Comparison of ENCODE assay signal across 16 cellular contexts in the genomic region with DNA sequence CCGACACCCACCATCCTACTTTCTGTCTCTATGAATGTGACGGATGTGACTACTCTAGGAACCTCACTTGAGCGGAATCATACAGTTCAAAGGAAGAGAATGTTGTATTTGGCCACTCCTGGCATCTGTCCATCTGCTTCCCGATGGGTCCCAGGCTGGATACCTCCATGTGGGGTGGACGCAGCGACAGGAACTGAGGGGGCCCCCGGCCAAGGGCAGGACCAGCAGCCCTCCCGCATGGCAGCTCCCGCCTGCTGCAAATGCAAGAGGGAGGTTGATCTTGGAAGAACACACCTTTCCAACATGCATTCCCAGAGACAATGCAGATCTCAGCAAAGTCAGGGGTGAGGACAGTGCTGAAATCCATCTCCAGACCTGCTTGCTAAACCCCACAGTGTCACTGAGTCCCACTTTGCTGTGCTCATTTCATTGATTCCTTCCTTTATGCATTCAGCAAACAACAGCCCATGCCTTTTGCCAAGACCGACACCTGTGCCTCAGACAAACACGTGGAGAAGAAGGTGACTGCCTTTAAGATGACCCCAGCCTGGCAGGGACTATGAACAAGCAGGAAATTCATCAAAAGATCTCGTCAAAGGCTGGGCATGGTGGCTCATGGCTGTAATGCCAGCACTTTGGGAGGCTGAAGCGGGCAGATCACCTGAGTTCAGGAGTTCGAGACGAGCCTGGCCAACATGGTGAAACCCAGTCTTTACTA.
A peak's percentile ranks its signal among the peaks of the same experiment; 100 is the strongest.
DNase-seq lines count a peak whose midpoint lies in the region; ATAC-seq and TF ChIP-seq lines count a peak whose summit lies in the region.
"Had no signal": no experiment of that assay in that cellular context is flagged by ENCODE, and none has a peak within 500 bp of the region (broad histone marks: within the 10 kb centered on the region; RNA-seq: fewer than 3 reads in every experiment).

No MANE protein-coding gene starts in this region.

- H3K27me3 Mint-ChIP-seq in H9 (ENCODE audit: low read depth) (peaks cover 4% of the 10 kb centered on the region), WTC11 (ENCODE audit: low read depth) (no peaks in the 10 kb centered on the region), neural progenitor cell (ENCODE audit: insufficient read depth, low read depth) (peaks cover 7% of the 10 kb centered on the region)

- H3K4me1 ChIP-seq in H9 (ENCODE audit: insufficient read depth, low read length) (peaks cover 40% of the 10 kb centered on the region), neural progenitor cell (peaks cover 34% of the 10 kb centered on the region), prostate gland (replicated peaks) (no peaks in the 10 kb centered on the region)

- H3K4ac ChIP-seq in H9 (ENCODE audit: low read depth, low read length): no peak overlapping the region

- ATAC-seq in WTC11: no peak
- ATAC-seq in GM18907 (IDR thresholded peaks at IDR 0.05; ENCODE audit: unreplicated experiment): no peak
- ATAC-seq: A549, HepG2 had no signal

- H3K27me3 ChIP-seq in H9 (ENCODE audit: insufficient read depth, low read length) (no peaks in the 10 kb centered on the region), neural progenitor cell (peaks cover 6% of the 10 kb centered on the region), prostate gland (replicated peaks; ENCODE audit: insufficient read depth) (no peaks in the 10 kb centered on the region), brain microvascular endothelial cell (replicated peaks) (no peaks in the 10 kb centered on the region)
- H3K27me3 ChIP-seq: BE2C had no signal

- H3K18ac ChIP-seq in H9 (ENCODE audit: insufficient read length, low read depth, low read length): peak overlapping the region; percentile 29

- CTCF ChIA-PET in WTC11 (lab: Charles Lee): interaction anchor here (0.9 to 1.8 kb wide), 3 partner anchors 18 to 467 kb away, joined by 3 to 16 read pairs (median 3); no protein-coding TSS in a partner anchor

- H3K27ac ChIP-seq in H9 (ENCODE audit: insufficient read length, low read depth, low read length) (no peak overlapping the region), neural progenitor cell (no peak overlapping the region), prostate gland (no peak overlapping the region), brain microvascular endothelial cell (no peak overlapping the region)
- H3K27ac ChIP-seq: C4-2B had no signal

- H3K23me2 ChIP-seq in H9 (ENCODE audit: insufficient read length, low read depth, low read length, poor library complexity, severe bottlenecking): no peaks in the 10 kb centered on the region

- H3T11ph ChIP-seq in H9 (ENCODE audit: low read length): no peak overlapping the region

- no peak for DNase-seq in H9
- DNase-seq in LNCaP clone FGC (ENCODE audit: low read depth): peak; percentile 6
- no peak for DNase-seq in WTC11 (ENCODE audit: low spot score)
- no peak for DNase-seq in neural progenitor cell (ENCODE audit: low spot score)
- DNase-seq in iPS-NIHi7 (ENCODE audit: extremely low spot score): no peak
- no peak for DNase-seq in prostate gland (ENCODE audit: low spot score)
- no peak for DNase-seq in brain microvascular endothelial cell
- DNase-seq: BE2C; CD4-positive, alpha-beta memory T cell; DMS153; DND-41; GDM1 had no signal

- H3K4me3 Mint-ChIP-seq in H9: peak overlapping the region in 1 of 2 experiments; percentile 31; a peak in 1 of 5 replicates
- no peak overlapping the region for H3K4me3 Mint-ChIP-seq in WTC11
- no peak overlapping the region for H3K4me3 Mint-ChIP-seq in neural progenitor cell
- H3K4me3 Mint-ChIP-seq: CD4-positive, alpha-beta memory T cell had no signal

- no peak overlapping the region for H4K8ac ChIP-seq in H9 (replicated peaks; ENCODE audit: insufficient read length, low read depth, low read length)

- H3F3A ChIP-seq in neural progenitor cell (ENCODE audit: low read depth): peaks cover 22% of the 10 kb centered on the region

- intact Hi-C loops in prostate gland (cut with DNase I): no loop called here

- H2AK5ac ChIP-seq in H9 (ENCODE audit: insufficient read length, low read length): no peak overlapping the region

- H3K9ac ChIP-seq in H9 (ENCODE audit: extremely low read depth, insufficient read length, low read length) (no peak overlapping the region), neural progenitor cell (no peak overlapping the region)

- H3K27ac Mint-ChIP-seq in H9: peak overlapping the region in 2 of 3 experiments; percentile 71 to 84; a peak in 4 of 7 replicates
- H3K27ac Mint-ChIP-seq in WTC11: peak overlapping the region; percentile 87
- peak overlapping the region; percentile 68 for H3K27ac Mint-ChIP-seq in neural progenitor cell
- H3K27ac Mint-ChIP-seq: CD4-positive, alpha-beta memory T cell had no signal

- H2BK5ac ChIP-seq in H9 (ENCODE audit: insufficient read length, low read length): no peak overlapping the region

- H2AFZ ChIP-seq in H9 (ENCODE audit: low read length): no peak overlapping the region
- no peak overlapping the region for H2AFZ ChIP-seq in neural progenitor cell (replicated peaks)

- H3K36me3 ChIP-seq in neural progenitor cell (no peaks in the 10 kb centered on the region), prostate gland (no peaks in the 10 kb centered on the region), brain microvascular endothelial cell (replicated peaks) (no peaks in the 10 kb centered on the region)
- H3K36me3 ChIP-seq: BE2C had no signal

- in situ Hi-C loops in brain microvascular endothelial cell (cut with HindIII; ENCODE audit: low pct_ligation_motif_present, low sequenced_read_pairs): no loop called here

- no peak overlapping the region for H4K91ac ChIP-seq in H9 (ENCODE audit: insufficient read length, low read depth, low read length)

- no peak overlapping the region for H2BK120ac ChIP-seq in H9 (ENCODE audit: low read depth, low read length, poor library complexity, severe bottlenecking)

- H4K20me1 ChIP-seq in H9 (ENCODE audit: control insufficient read depth, insufficient read depth, insufficient read length) (no peaks in the 10 kb centered on the region), neural progenitor cell (ENCODE audit: low read depth) (peaks cover 40% of the 10 kb centered on the region)

- no peak overlapping the region for H2BK15ac ChIP-seq in H9 (ENCODE audit: low read depth, low read length)

- no peak for TF ChIP-seq POLR2A in prostate gland (IDR thresholded peaks at IDR 0.05)

- H3K79me2 ChIP-seq in H9 (ENCODE audit: insufficient read depth, low read length): no peaks in the 10 kb centered on the region; the same call in 1 of the 2 replicates
- no peaks in the 10 kb centered on the region for H3K79me2 ChIP-seq in neural progenitor cell (ENCODE audit: low read depth)

- H3K4me3 ChIP-seq in LNCaP clone FGC (ENCODE audit: low read depth, low read length): no peak overlapping the region
- no peak overlapping the region for H3K4me3 ChIP-seq in neural progenitor cell
- H3K4me3 ChIP-seq in prostate gland: no peak overlapping the region
- no peak overlapping the region for H3K4me3 ChIP-seq in brain microvascular endothelial cell (ENCODE audit: low read depth, low read length)
- H3K4me3 ChIP-seq: A549 had no signal

- H3K14ac ChIP-seq in H9 (ENCODE audit: insufficient read depth, low read length): 0 out of 2 replicates have a peak overlapping the region, but pooled peaks have one; percentile 25

- TF ChIP-seq CTCF in H9 (conservative IDR thresholded peaks at IDR 0.05) (no peak), LNCaP clone FGC (IDR thresholded peaks at IDR 0.05; ENCODE audit: control insufficient read depth, extremely low read depth, insufficient read depth) (no peak), WTC11 (IDR thresholded peaks at IDR 0.05) (no peak), neural progenitor cell (IDR thresholded peaks at IDR 0.05) (no peak), prostate gland (IDR thresholded peaks at IDR 0.05) (no peak), brain microvascular endothelial cell (IDR thresholded peaks at IDR 0.05; ENCODE audit: low read depth, low read length, missing control alignments) (no peak)

- no peak overlapping the region for H2BK20ac ChIP-seq in H9 (ENCODE audit: low read depth, low read length, poor library complexity, severe bottlenecking)

- peaks cover 73 to 78% of the 10 kb centered on the region in 2 experiments for H3K4me1 Mint-ChIP-seq in H9
- H3K4me1 Mint-ChIP-seq in WTC11: peaks cover 90% of the 10 kb centered on the region
- peaks cover 33% of the 10 kb centered on the region for H3K4me1 Mint-ChIP-seq in neural progenitor cell
- H3K4me1 Mint-ChIP-seq: CD4-positive, alpha-beta memory T cell had no signal

- H3K79me1 ChIP-seq in H9 (ENCODE audit: insufficient read depth, low read depth, low read length, poor library complexity, severe bottlenecking): no peaks in the 10 kb centered on the region

- H3K4me2 ChIP-seq in H9 (ENCODE audit: insufficient read depth, insufficient read length, low read length): no peak overlapping the region
- H3K4me2 ChIP-seq in neural progenitor cell: no peak overlapping the region
- H3K4me2 ChIP-seq: A549 had no signal

- WGBS in H9 (ENCODE audit: extremely low coverage, insufficient read length, low lambda C conversion rate): no CpG with 5 or more reads among the region's 15 CpGs
- WGBS in prostate gland: 62% methylated on average over 15 of the region's 15 CpGs

- H3K23ac ChIP-seq in H9 (ENCODE audit: insufficient read length, low read depth, low read length): no peak overlapping the region

- H2BK12ac ChIP-seq in H9 (ENCODE audit: insufficient read length, low read depth, low read length): no peak overlapping the region

- no peak overlapping the region for H4K5ac ChIP-seq in H9 (ENCODE audit: insufficient read length, low read depth, low read length)

- POLR2A ChIA-PET in WTC11 (lab: Charles Lee): no interaction called here

- H3K36me3 Mint-ChIP-seq in H9 (ENCODE audit: insufficient read depth in 1 of 3, low read depth in 3 of 3) (peaks cover 0 to 6% (median 0%) of the 10 kb centered on the region in 3 experiments; a peak in 2 of 7 replicates), WTC11 (no peaks in the 10 kb centered on the region), neural progenitor cell (no peaks in the 10 kb centered on the region)
- H3K36me3 Mint-ChIP-seq: CD4-positive, alpha-beta memory T cell had no signal

- H3K56ac ChIP-seq in H9 (ENCODE audit: insufficient read length, low read depth, low read length): no peak overlapping the region

- H3K9me3 Mint-ChIP-seq in H9: no peaks in the 10 kb centered on the region
- H3K9me3 Mint-ChIP-seq in WTC11: no peaks in the 10 kb centered on the region
- no peaks in the 10 kb centered on the region for H3K9me3 Mint-ChIP-seq in neural progenitor cell

- H3K9me3 ChIP-seq in H9 (ENCODE audit: control insufficient read depth, low read depth, low read length) (no peaks in the 10 kb centered on the region), neural progenitor cell (ENCODE audit: low read depth) (no peaks in the 10 kb centered on the region), prostate gland (no peaks in the 10 kb centered on the region)
- H3K9me3 ChIP-seq: A549, BE2C had no signal

TF ChIP-seq in WTC11, 78 proteins besides CTCF, POLR2A, EP300 and RAD21 (continues in another document):
- no peak for TF ChIP-seq FOXK1 (CRISPR knock-in tag; IDR thresholded peaks at IDR 0.05)
